In the genomic region with DNA sequence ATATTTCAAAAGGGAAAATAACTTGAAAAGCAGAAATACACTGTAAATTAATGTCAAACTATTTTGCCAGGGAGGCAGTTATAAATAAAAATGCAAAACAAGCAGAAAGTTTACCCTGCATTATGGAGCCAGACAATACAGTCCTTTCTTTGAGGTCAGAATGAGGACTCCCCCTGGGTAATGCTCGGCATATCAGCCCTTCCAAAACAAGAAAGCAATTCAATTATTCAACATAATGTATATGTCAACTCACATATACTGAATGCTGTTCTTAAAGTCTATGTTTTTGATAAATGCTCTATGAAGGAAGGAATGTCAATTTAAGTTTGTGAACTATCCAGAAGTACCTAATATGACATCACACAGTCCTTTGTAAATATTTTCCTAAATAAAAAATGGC, we compare ENCODE assay signal across 25 cellular contexts.
"Had no signal": no experiment of that assay in that cellular context is flagged by ENCODE, and none has a peak within 500 bp of the region (broad histone marks: within the 10 kb centered on the region; RNA-seq: fewer than 3 reads in every experiment).

No MANE protein-coding gene starts in this region.

- H3K27me3 Mint-ChIP-seq: effector memory CD8-positive, alpha-beta T cell had no signal

- ATAC-seq: effector memory CD8-positive, alpha-beta T cell; left colon; lower lobe of right lung; natural killer cell; psoas muscle; right cardiac atrium; stimulated activated effector memory CD8-positive, alpha-beta T cell treated with anti-CD3 and anti-CD28 coated beads, Interleukin-12 subunit alpha, Interleukin-12 subunit beta, amount 100 ng/mL, for 72 hours had no signal

- H3K4me3 ChIP-seq: esophagus squamous epithelium, left ventricle myocardium inferior, lower lobe of right lung, ovary, psoas muscle, sigmoid colon, thoracic aorta, tibial nerve, upper lobe of left lung had no signal

- H3K27ac Mint-ChIP-seq: natural killer cell; stimulated activated effector memory CD8-positive, alpha-beta T cell treated with anti-CD3 and anti-CD28 coated beads, Interleukin-12 subunit alpha, Interleukin-12 subunit beta, amount 100 ng/mL, for 72 hours had no signal

- H3K9me3 Mint-ChIP-seq: effector memory CD8-positive, alpha-beta T cell; immature natural killer cell; natural killer cell; stimulated activated effector memory CD8-positive, alpha-beta T cell treated with anti-CD3 and anti-CD28 coated beads, Interleukin-12 subunit alpha, Interleukin-12 subunit beta, amount 100 ng/mL, for 72 hours had no signal

- H3K4me1 Mint-ChIP-seq: immature natural killer cell had no signal

- DNase-seq: cortex of kidney; effector memory CD8-positive, alpha-beta T cell; erythroblast; esophagus squamous epithelium; hypothalamus; immature natural killer cell; islet precursor cell; kidney glomerular epithelial cell; left colon; left ventricle myocardium inferior; lower lobe of right lung; natural killer cell; occipital lobe; ovary; posterior cingulate gyrus; psoas muscle; right cardiac atrium; sigmoid colon; stimulated activated CD4-positive, alpha-beta T cell treated with anti-CD3 and anti-CD28 coated beads, Interleukin-2, amount 100 ng/mL, for 24 hours; stimulated activated CD4-positive, alpha-beta T cell treated with anti-CD3 and anti-CD28 coated beads, Interleukin-4, amount 100 ng/mL, for 24 hours; stimulated activated naive CD4-positive, alpha-beta T cell treated with Interleukin-2 at 50 U/mL for 16 hours; upper lobe of left lung had no signal

- H3K4me3 Mint-ChIP-seq: effector memory CD8-positive, alpha-beta T cell; immature natural killer cell; natural killer cell; stimulated activated effector memory CD8-positive, alpha-beta T cell treated with anti-CD3 and anti-CD28 coated beads, Interleukin-12 subunit alpha, Interleukin-12 subunit beta, amount 100 ng/mL, for 72 hours had no signal
